In genomic region chr12:107251288-107251687, GRCh38 we compare ENCODE assay signal across 9 cellular contexts.
"Had no signal": no experiment of that assay in that cellular context is flagged by ENCODE, and none has a peak within 500 bp of the region (broad histone marks: within the 10 kb centered on the region; RNA-seq: fewer than 3 reads in every experiment).

No MANE protein-coding gene starts in this region.

- FAIRE-seq: H54, HTR-8/SVneo had no signal

- H2AFZ ChIP-seq: GM23248 had no signal

- H3K9me3 Mint-ChIP-seq: H9 had no signal

- H3K4me1 Mint-ChIP-seq: H9 had no signal

- H3K4me2 ChIP-seq: KMS-11 had no signal

- H3K9ac ChIP-seq: GM23248, KMS-11 had no signal

- H3K4me3 Mint-ChIP-seq: H9 had no signal

- H3K4me3 ChIP-seq: GM23248 had no signal

- H3K27ac ChIP-seq: GM23248, KMS-11 had no signal

- H3K27ac Mint-ChIP-seq: H9 had no signal

- DNase-seq: GM23248, GOT3, H9, HCEC 1CT, IMR-90, KBM-7 had no signal
